8 cellular contexts compared by ENCODE assay signal in genomic region chrX:24023972-24024664, GRCh38. TPM values are rescaled to one million over a fixed set of nuclear protein-coding genes. Genes with fewer than 3 reads are reported as not detected.
DNase-seq lines count a peak whose midpoint lies in the region; ATAC-seq and TF ChIP-seq lines count a peak whose summit lies in the region.

No MANE protein-coding gene starts in this region.

- POLR2A ChIA-PET in PC-9 (lab: Charles Lee; ENCODE audit: unreplicated experiment), result no interaction called here

- peaks cover 10% of the 10 kb centered on the region; the same call in 1 of the 2 replicates for H3K4me1 ChIP-seq in PC-9 (replicated peaks; ENCODE audit: insufficient read depth)
- H3K4me1 ChIP-seq in effector memory CD4-positive, alpha-beta T cell (ENCODE audit: control insufficient read depth, insufficient read depth, low read length, poor library complexity, severe bottlenecking), result peaks cover 4% of the 10 kb centered on the region

- DNase-seq in activated naive CD4-positive, alpha-beta T cell treated with anti-CD3 and anti-CD28 coated beads for 36 hours, result no peak
- no peak for DNase-seq in activated naive CD4-positive, alpha-beta T cell (lab: John Stamatoyannopoulos, UW)
- DNase-seq in PC-9, result no peak
- DNase-seq in effector memory CD4-positive, alpha-beta T cell, result no peak
- DNase-seq in naive B cell, result peak; percentile 0
- DNase-seq in mesenteric fat pad (ENCODE audit: low spot score), result no peak
- no peak for DNase-seq in NCI-H1436 (lab: John Stamatoyannopoulos, UW)

- peak overlapping the region; percentile 71 for H3K27ac Mint-ChIP-seq in activated naive CD4-positive, alpha-beta T cell treated with anti-CD3 and anti-CD28 coated beads for 36 hours
- H3K27ac Mint-ChIP-seq in naive B cell, result peak overlapping the region; percentile 39 to 91 (median 76)

- peaks cover 27% of the 10 kb centered on the region for H3K4me1 Mint-ChIP-seq in activated naive CD4-positive, alpha-beta T cell treated with anti-CD3 and anti-CD28 coated beads for 36 hours (ENCODE audit: low read depth)
- H3K4me1 Mint-ChIP-seq in naive B cell, result peaks cover 10 to 24% (median 11%) of the 10 kb centered on the region in 3 donors

- H3K4me3 Mint-ChIP-seq in activated naive CD4-positive, alpha-beta T cell treated with anti-CD3 and anti-CD28 coated beads for 36 hours, result peak overlapping the region; percentile 85
- H3K4me3 Mint-ChIP-seq in naive B cell, result peak overlapping the region; percentile 81 to 95 (median 88)

- H3K36me3 Mint-ChIP-seq in activated naive CD4-positive, alpha-beta T cell treated with anti-CD3 and anti-CD28 coated beads for 36 hours (ENCODE audit: low read depth), result peaks cover 20% of the 10 kb centered on the region
- H3K36me3 Mint-ChIP-seq in naive B cell, result no peaks in the 10 kb centered on the region

- no peaks in the 10 kb centered on the region for H3K36me3 ChIP-seq in PC-9 (ENCODE audit: low read depth)
- H3K36me3 ChIP-seq in effector memory CD4-positive, alpha-beta T cell (ENCODE audit: control insufficient read depth, insufficient read depth, low read length), result no peaks in the 10 kb centered on the region

- no peak for ATAC-seq in naive B cell (ENCODE audit: low read depth in 2 of 2)
- ATAC-seq in HG02981 (IDR thresholded peaks at IDR 0.05; ENCODE audit: unreplicated experiment), result no peak

- no peaks in the 10 kb centered on the region for H3K27me3 Mint-ChIP-seq in activated naive CD4-positive, alpha-beta T cell treated with anti-CD3 and anti-CD28 coated beads for 36 hours (ENCODE audit: low read depth)
- H3K27me3 Mint-ChIP-seq in naive B cell, result no peaks in the 10 kb centered on the region

- intact Hi-C loops in activated naive CD4-positive, alpha-beta T cell treated with anti-CD3 and anti-CD28 coated beads for 36 hours (cut with micrococcal nuclease), result loop anchor here (2.0 to 10.0 kb wide), 4 partner anchors 31 to 451 kb away; partner anchors contain the start of genes ACOT9 and PRDX4
- intact Hi-C loops in PC-9 (cut with micrococcal nuclease; ENCODE audit: unreplicated experiment), result no loop called here

- peaks cover 42% of the 10 kb centered on the region for H3K79me2 ChIP-seq in PC-9 (ENCODE audit: low read depth)

- peak overlapping the region; percentile 89 for H2AFZ ChIP-seq in PC-9

- H4K20me1 ChIP-seq in PC-9 (ENCODE audit: insufficient read depth), result no peaks in the 10 kb centered on the region

- H3K27me3 ChIP-seq in PC-9 (ENCODE audit: insufficient read depth, low read depth), result no peaks in the 10 kb centered on the region
- no peaks in the 10 kb centered on the region for H3K27me3 ChIP-seq in effector memory CD4-positive, alpha-beta T cell (replicated peaks; ENCODE audit: control insufficient read depth, insufficient read depth, low read length, poor library complexity, severe bottlenecking)

- no peak for TF ChIP-seq CTCF in PC-9 (conservative IDR thresholded peaks at IDR 0.05)

- H3K4me2 ChIP-seq in PC-9, result peak overlapping the region; percentile 87

- no TSS peak for BruUV-seq in PC-9 (replicated peaks; lab: Mats Ljungman, UMichigan)

- peak overlapping the region; percentile 27; the same call in 1 of the 2 replicates for H3K27ac ChIP-seq in PC-9
- H3K27ac ChIP-seq in effector memory CD4-positive, alpha-beta T cell (ENCODE audit: insufficient read depth, low read length, poor library complexity, severe bottlenecking), result peak overlapping the region; percentile 80

- no peaks in the 10 kb centered on the region for H3K9me3 Mint-ChIP-seq in activated naive CD4-positive, alpha-beta T cell treated with anti-CD3 and anti-CD28 coated beads for 36 hours
- peaks cover 0 to 4% (median 0%) of the 10 kb centered on the region in 7 donors for H3K9me3 Mint-ChIP-seq in naive B cell

- no peaks in the 10 kb centered on the region; the same call in 1 of the 2 replicates for H3F3A ChIP-seq in PC-9 (ENCODE audit: insufficient read depth, low read depth)

- H3K9me2 ChIP-seq in PC-9 (ENCODE audit: insufficient read depth), result no peaks in the 10 kb centered on the region

- H3K4me3 ChIP-seq in PC-9, result peak overlapping the region; percentile 97
- H3K4me3 ChIP-seq in effector memory CD4-positive, alpha-beta T cell (ENCODE audit: insufficient read depth, low read depth, low read length, poor library complexity, severe bottlenecking), result peak overlapping the region; percentile 83

- CTCF ChIA-PET in activated naive CD4-positive, alpha-beta T cell treated with anti-CD3 and anti-CD28 coated beads for 36 hours (lab: Charles Lee), result no interaction called here
- CTCF ChIA-PET in PC-9 (lab: Charles Lee), result interaction anchor here (0.7 kb wide), 1 partner anchor 46 kb away, joined by 6 read pairs; no protein-coding TSS in a partner anchor

- no peaks in the 10 kb centered on the region for H3K9me3 ChIP-seq in PC-9 (ENCODE audit: insufficient read depth, low read depth)
- no peaks in the 10 kb centered on the region for H3K9me3 ChIP-seq in effector memory CD4-positive, alpha-beta T cell (ENCODE audit: control insufficient read depth, low read length)

RNA-seq across cellular contexts. Expression of gene KLHL15, which starts 2.9 kb away (rescaled TPM):
- total RNA-seq in activated naive CD4-positive, alpha-beta T cell treated with anti-CD3 and anti-CD28 coated beads for 36 hours, result 10 to 100 TPM; 20.6 to 21.5 TPM
- total RNA-seq in PC-9 (2021), result 3.5 and 3.7 TPM in 2 replicates
- 1 to 10 TPM in 5 of 6 donors, not detected in 1; 2.5 to 4.5 (median 3.3) TPM for polyA plus RNA-seq in naive B cell (ENCODE audit: low read depth in 6 of 6)
- total RNA-seq in mesenteric fat pad, result 10.0 TPM

RNA-seq across cellular contexts. Expression of gene EIF2S3, which starts 30.6 kb away (rescaled TPM):
- 100 to 1,000 TPM; 366 to 386 TPM for total RNA-seq in activated naive CD4-positive, alpha-beta T cell treated with anti-CD3 and anti-CD28 coated beads for 36 hours
- 216 and 252 TPM in 2 replicates for total RNA-seq in PC-9 (2021)
- polyA plus RNA-seq in naive B cell (ENCODE audit: low read depth in 6 of 6), result 100 to 1,000 TPM in 5 of 6 donors, 10 to 100 TPM in 1; 86.9 to 162 (median 128) TPM
- total RNA-seq in mesenteric fat pad, result 143 TPM
